Comparison of ENCODE assay signal across 8 cellular contexts in genomic region chr7:54839538-54840213, GRCh38.
DNase-seq lines count a peak whose midpoint lies in the region; ATAC-seq and TF ChIP-seq lines count a peak whose summit lies in the region.

No MANE protein-coding gene starts in this region.

- ATAC-seq in lung (ENCODE audit: insufficient read depth, low FRiP score): peak; percentile 83
- ATAC-seq in GM21737 (IDR thresholded peaks at IDR 0.05; ENCODE audit: unreplicated experiment): no peak

- TF ChIP-seq CTCF in GM12865 (IDR thresholded peaks at IDR 0.05; ENCODE audit: insufficient read depth, low read depth, low read length, missing control alignments) (peak; percentile 21), choroid plexus epithelial cell (conservative IDR thresholded peaks at IDR 0.05; ENCODE audit: low read depth, low read length) (peak; percentile 76), lung (IDR thresholded peaks at IDR 0.05; ENCODE audit: control extremely low read depth, extremely low read depth) (peak; percentile 69)

- H3K27me3 ChIP-seq in lung (ENCODE audit: control insufficient read depth, insufficient read depth): no peaks in the 10 kb centered on the region

- 56 to 61% methylated on average over 10 of the region's 10 CpGs for WGBS in lung, 2 donors

- no peak overlapping the region for H3K27ac ChIP-seq in lung (ENCODE audit: low read depth in 1 of 2, low read length in 1 of 2)

- in situ Hi-C loops in G401 (cut with HindIII; ENCODE audit: low sequenced_read_pairs): no loop called here

- H3K4me3 ChIP-seq in GM12865 (ENCODE audit: low read depth, low read length) (no peak overlapping the region), choroid plexus epithelial cell (ENCODE audit: low read depth, low read length) (no peak overlapping the region), lung (no peak overlapping the region)

- H3K9me3 ChIP-seq in lung (ENCODE audit: control insufficient read depth in 2 of 2, insufficient read depth in 1 of 2, low read length in 1 of 2): no peaks in the 10 kb centered on the region

- peak; percentile 22 for DNase-seq in GM12865 (ENCODE audit: low read depth)
- peak; percentile 16 for DNase-seq in MV-4-11 (lab: John Stamatoyannopoulos, UW)
- peak; percentile 61 for DNase-seq in choroid plexus epithelial cell (ENCODE audit: low read depth)
- peak; percentile 75 for DNase-seq in lung (ENCODE audit: low spot score)
- no peak for DNase-seq in middle frontal gyrus (ENCODE audit: extremely low spot score, low spot score)
- DNase-seq in NCI-H345 treated with DMSO at 0.1 percent for 48 hours (lab: John Stamatoyannopoulos, UW; ENCODE audit: unreplicated experiment): no peak
- DNase-seq in G401 (ENCODE audit: low spot score): no peak

- peaks cover 0 to 4% of the 10 kb centered on the region in 2 donors for H3K4me1 ChIP-seq in lung (ENCODE audit: control insufficient read depth in 2 of 2, insufficient read depth in 2 of 2, low read length in 2 of 2)

- no peaks in the 10 kb centered on the region for H3K36me3 ChIP-seq in lung (ENCODE audit: control insufficient read depth in 2 of 2, insufficient read depth in 2 of 2, low read length in 2 of 2)

Comparison
In these comparisons a context has a peak if more than half of its experiments do, and no peak if none do; other contexts are left out.
1. DNase-seq: peak in GM12865 (single experiment), MV-4-11 (single experiment), choroid plexus epithelial cell (single experiment) and lung (single experiment); none in middle frontal gyrus (single experiment), NCI-H345 treated with DMSO at 0.1 percent for 48 hours (single experiment) and G401 (single experiment).
2. CTCF ChIP-seq: peak in every context shown above with its lines; median percentile 76 in choroid plexus epithelial cell; 69 in lung; 21 in GM12865.